Comparison of ENCODE assay signal across 8 cellular contexts in genomic region chr4:72302981-72303704, GRCh38.
DNase-seq lines count a peak whose midpoint lies in the region; ATAC-seq and TF ChIP-seq lines count a peak whose summit lies in the region.

No MANE protein-coding gene starts in this region.

- ATAC-seq in GM18858 (IDR thresholded peaks at IDR 0.05; ENCODE audit: unreplicated experiment) = peak; percentile 90
- peak; percentile 89 for ATAC-seq in HG02970 (IDR thresholded peaks at IDR 0.05; ENCODE audit: low FRiP score, unreplicated experiment)

- intact Hi-C loops in posterior vena cava (cut with DNase I) = no loop called here

- DNase-seq in NCI-H82 treated with DMSO at 0.1 percent for 48 hours (lab: John Stamatoyannopoulos, UW; ENCODE audit: unreplicated experiment) (peak; percentile 19), activated T-cell treated with anti-CD3 and anti-CD28 coated beads for 1 hour (ENCODE audit: low read depth) (peak; percentile 11), germinal center (ENCODE audit: low spot score) (peak; percentile 17), posterior vena cava (ENCODE audit: low spot score) (peak; percentile 54), NCI-H526 treated with DMSO at 0.1 percent for 48 hours (lab: John Stamatoyannopoulos, UW) (no peak)

- peak; percentile 83 for TF ChIP-seq CTCF in C4-2B (conservative IDR thresholded peaks at IDR 0.05)

- no peak overlapping the region for H3K27ac ChIP-seq in C4-2B
